Comparison of ENCODE assay signal across 12 cellular contexts in the genomic region with DNA sequence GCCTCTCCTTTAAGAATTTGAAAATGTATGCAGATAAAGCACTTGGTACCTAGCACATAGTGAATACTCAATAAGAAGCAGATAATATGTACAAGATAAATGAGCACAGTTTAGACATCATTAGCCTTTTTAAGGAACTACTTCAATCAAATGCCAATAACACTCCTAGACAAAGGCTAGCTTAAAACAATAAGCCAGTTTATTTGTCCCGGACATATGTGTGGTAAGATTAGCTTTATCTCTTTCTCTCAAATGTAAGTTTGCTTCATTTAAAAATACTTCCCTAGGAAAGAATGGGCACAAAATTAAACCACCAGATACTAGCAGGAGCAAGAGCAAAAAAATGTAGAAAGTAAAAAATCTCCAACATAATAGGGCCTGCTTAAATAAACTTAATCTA.
"Had no signal": no experiment of that assay in that cellular context is flagged by ENCODE, and none has a peak within 500 bp of the region (broad histone marks: within the 10 kb centered on the region; RNA-seq: fewer than 3 reads in every experiment).

No MANE protein-coding gene starts in this region.

- H3K27me3 ChIP-seq: left lung, sigmoid colon, testis had no signal

- H3K9me3 ChIP-seq: testis had no signal

- ATAC-seq: activated CD4-positive, CD25-positive, alpha-beta regulatory T cell treated with anti-CD3 and anti-CD28 coated beads, Interleukin-2, amount 50 U/mL, for 24 hours; activated CD8-positive, alpha-beta memory T cell treated with anti-CD3 and anti-CD28 coated beads, Interleukin-2, amount 10 ng/mL, durations not matched to agents 7 days and 5 days; left lung; stimulated activated naive CD8-positive, alpha-beta T cell treated with anti-CD3 and anti-CD28 coated beads, Interleukin-15, amount 100 ng/mL, for 72 hours had no signal

- H3K36me3 ChIP-seq: left lung, sigmoid colon had no signal

- DNase-seq: activated CD8-positive, alpha-beta memory T cell treated with anti-CD3 and anti-CD28 coated beads, Interleukin-2, amount 10 ng/mL, durations not matched to agents 7 days and 5 days; activated gamma-delta T cell treated with Interleukin-2 at 50 U/mL for 16 hours; activated naive CD8-positive, alpha-beta T cell treated with anti-CD3 and anti-CD28 coated beads for 36 hours; activated T-cell treated with anti-CD3 and anti-CD28 coated beads, Interleukin-2, amount 50 U/mL, for 48 hours; left lung; mesendoderm; sigmoid colon; stimulated activated CD4-positive, alpha-beta T cell treated with anti-CD3 and anti-CD28 coated beads, Interleukin-12 subunit alpha, Interleukin-12 subunit beta, amount 100 ng/mL, for 4 hours; stimulated activated naive CD8-positive, alpha-beta T cell treated with anti-CD3 and anti-CD28 coated beads, Interleukin-15, amount 100 ng/mL, for 72 hours; T-helper 1 cell; testis had no signal

- H3K4me3 ChIP-seq: left lung, sigmoid colon, testis had no signal
